8 cellular contexts compared by ENCODE assay signal in genomic region chr1:149848811-149849210, GRCh38. TPM values are rescaled to one million over a fixed set of nuclear protein-coding genes. Genes with fewer than 3 reads are reported as not detected.
A peak's percentile ranks its signal among the peaks of the same experiment; 100 is the strongest.
DNase-seq lines count a peak whose midpoint lies in the region; ATAC-seq and TF ChIP-seq lines count a peak whose summit lies in the region.

No MANE protein-coding gene starts in this region.

- intact Hi-C loops in natural killer cell (cut with micrococcal nuclease): no loop called here

- peak overlapping the region; percentile 65 for H3K4me3 ChIP-seq in MG63

- DNase-seq in Caki2 (ENCODE audit: low read depth) (peak; percentile 17), MG63 (no peak), chondrocyte (ENCODE audit: low spot score) (no peak), natural killer cell (no peak), germinal center (ENCODE audit: low spot score) (no peak), iPS-NIHi7 (ENCODE audit: extremely low spot score) (no peak), NOMO-1 (lab: John Stamatoyannopoulos, UW; ENCODE audit: unreplicated experiment in 2 of 2) (no peak)

- in situ Hi-C loops in Caki2 (cut with HindIII; ENCODE audit: low pct_unique_long_range_greater_than_20kb, low sequenced_read_pairs): no loop called here

- H3K27ac Mint-ChIP-seq in chondrocyte (ENCODE audit: unreplicated experiment) (peak overlapping the region; percentile 87), natural killer cell (peak overlapping the region; percentile 61 to 89)

- H3K27me3 Mint-ChIP-seq in chondrocyte (ENCODE audit: low read depth) (no peaks in the 10 kb centered on the region), natural killer cell (ENCODE audit: low read depth in 2 of 2) (no peaks in the 10 kb centered on the region)

- H3K4me1 Mint-ChIP-seq in chondrocyte (ENCODE audit: low read depth) (peaks cover 40% of the 10 kb centered on the region), natural killer cell (peaks cover 39 to 57% of the 10 kb centered on the region in 2 donors)

- H3K9me3 Mint-ChIP-seq in chondrocyte (ENCODE audit: low read depth) (no peaks in the 10 kb centered on the region), natural killer cell (no peaks in the 10 kb centered on the region)

- ATAC-seq in natural killer cell: no peak
- ATAC-seq in GM18505 (IDR thresholded peaks at IDR 0.05; ENCODE audit: unreplicated experiment): no peak

- H3K36me3 Mint-ChIP-seq in chondrocyte (ENCODE audit: low read depth): no peaks in the 10 kb centered on the region
- no peaks in the 10 kb centered on the region for H3K36me3 Mint-ChIP-seq in natural killer cell

- no peak for TF ChIP-seq CTCF in chondrocyte (IDR thresholded peaks at IDR 0.05)
- TF ChIP-seq CTCF in natural killer cell (IDR thresholded peaks at IDR 0.05): no peak

- no peaks in the 10 kb centered on the region for H3K9me3 ChIP-seq in MG63

- H3K4me3 Mint-ChIP-seq in chondrocyte (ENCODE audit: unreplicated experiment) (peak overlapping the region; percentile 77), natural killer cell (peak overlapping the region; percentile 92)

- H3K27me3 ChIP-seq in MG63: no peaks in the 10 kb centered on the region

- TF ChIP-seq POLR2A in GM18505 (IDR thresholded peaks at IDR 0.05; ENCODE audit: borderline replicate concordance, extremely low read depth, insufficient read depth, insufficient read length): no peak

- H3K36me3 ChIP-seq in MG63: peaks cover 29% of the 10 kb centered on the region

RNA-seq across cellular contexts. Expression of gene BOLA1, which starts 50.6 kb away (rescaled TPM):
- 33.7 and 67.6 TPM in 2 replicates for total RNA-seq in Caki2 (2014; rRNA removed; shearing (Covaris generic); ENCODE audit: low replicate concordance)
- 9.5 and 33.3 TPM in 2 replicates for total RNA-seq in MG63 (2014; rRNA removed; shearing (Covaris generic); ENCODE audit: low replicate concordance)
- total RNA-seq in chondrocyte: 9.4 to 11.5 TPM (median 10.5 TPM) in 3 replicates
- total RNA-seq in natural killer cell: 1 to 10 TPM; 7.0 to 8.3 (median 7.9) TPM
